In the genomic region with DNA sequence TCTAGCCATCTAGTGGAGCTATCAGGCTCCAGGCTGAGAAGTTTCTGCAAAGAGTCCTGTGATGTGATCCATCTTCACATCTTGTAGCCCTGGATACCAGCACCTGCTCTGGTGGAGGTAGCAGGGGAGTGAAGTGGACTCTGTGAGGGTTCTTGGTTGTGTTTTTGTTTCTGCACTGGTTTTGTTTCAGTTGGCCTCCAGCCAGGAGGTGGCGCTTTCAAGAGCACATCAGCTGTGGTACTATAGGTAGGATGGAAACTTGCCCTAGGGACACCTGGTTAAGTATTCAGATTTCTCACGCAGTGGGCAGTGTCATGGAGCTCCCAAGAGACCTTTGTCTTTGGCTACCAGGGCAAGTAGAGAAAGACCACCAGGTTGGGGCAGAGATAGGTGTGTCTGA, we compare ENCODE assay signal across 19 cellular contexts.
"Had no signal": no experiment of that assay in that cellular context is flagged by ENCODE, and none has a peak within 500 bp of the region (broad histone marks: within the 10 kb centered on the region; RNA-seq: fewer than 3 reads in every experiment).

No MANE protein-coding gene starts in this region.

- H2AFZ ChIP-seq: parathyroid adenoma had no signal

- ATAC-seq: activated T-cell treated with anti-CD3 and anti-CD28 coated beads, Interleukin-2, amount 50 U/mL, for 72 hours; mucosa of descending colon; naive thymus-derived CD4-positive, alpha-beta T cell; stimulated activated effector memory CD8-positive, alpha-beta T cell treated with anti-CD3 and anti-CD28 coated beads, Interleukin-12 subunit alpha, Interleukin-12 subunit beta, amount 100 ng/mL, for 72 hours had no signal

- H3K36me3 Mint-ChIP-seq: activated naive CD8-positive, alpha-beta T cell treated with anti-CD3 and anti-CD28 coated beads for 36 hours; naive thymus-derived CD4-positive, alpha-beta T cell; stimulated activated effector memory CD8-positive, alpha-beta T cell treated with anti-CD3 and anti-CD28 coated beads, Interleukin-12 subunit alpha, Interleukin-12 subunit beta, amount 100 ng/mL, for 72 hours had no signal

- H3K4me3 Mint-ChIP-seq: activated B cell treated with CpG ODN at 0.5 μM for 24 hours; activated CD4-positive, alpha-beta T cell treated with anti-CD3 and anti-CD28 coated beads, Interleukin-2, amount 10 ng/mL, durations not matched to agents 24 days and 14 days; activated naive CD8-positive, alpha-beta T cell treated with anti-CD3 and anti-CD28 coated beads for 36 hours; activated T-cell treated with anti-CD3 and anti-CD28 coated beads, Interleukin-2, amount 50 U/mL, for 72 hours; brain; central memory CD8-positive, alpha-beta T cell; naive thymus-derived CD4-positive, alpha-beta T cell; stimulated activated effector memory CD8-positive, alpha-beta T cell treated with anti-CD3 and anti-CD28 coated beads, Interleukin-12 subunit alpha, Interleukin-12 subunit beta, amount 100 ng/mL, for 72 hours had no signal

- H3K4me1 Mint-ChIP-seq: activated B cell treated with CpG ODN at 0.5 μM for 24 hours; activated CD4-positive, alpha-beta T cell treated with anti-CD3 and anti-CD28 coated beads, Interleukin-2, amount 10 ng/mL, durations not matched to agents 24 days and 14 days; activated naive CD8-positive, alpha-beta T cell treated with anti-CD3 and anti-CD28 coated beads for 36 hours; brain; central memory CD8-positive, alpha-beta T cell; naive thymus-derived CD4-positive, alpha-beta T cell; stimulated activated effector memory CD8-positive, alpha-beta T cell treated with anti-CD3 and anti-CD28 coated beads, Interleukin-12 subunit alpha, Interleukin-12 subunit beta, amount 100 ng/mL, for 72 hours had no signal

- H3K27me3 ChIP-seq: esophagus squamous epithelium had no signal

- H3K4me1 ChIP-seq: esophagus squamous epithelium, left ventricle myocardium inferior, parathyroid adenoma had no signal

- DNase-seq: activated B cell treated with CpG ODN at 0.5 μM for 24 hours; activated CD4-positive, alpha-beta T cell treated with anti-CD3 and anti-CD28 coated beads, Interleukin-2, amount 10 ng/mL, durations not matched to agents 24 days and 14 days; activated CD8-positive, alpha-beta memory T cell treated with anti-CD3 and anti-CD28 coated beads, Interleukin-2, amount 50 U/mL, for 48 hours; activated gamma-delta T cell treated with Interleukin-2 at 50 U/mL for 16 hours; activated naive CD8-positive, alpha-beta T cell treated with anti-CD3 and anti-CD28 coated beads for 36 hours; activated T-cell treated with anti-CD3 and anti-CD28 coated beads, Interleukin-2, amount 50 U/mL, for 72 hours; amygdala; cortex of kidney; effector CD4-positive, alpha-beta T cell; esophagus squamous epithelium; hypothalamus; left ventricle myocardium inferior; mucosa of descending colon; naive thymus-derived CD4-positive, alpha-beta T cell; stimulated activated CD4-positive, alpha-beta T cell treated with anti-CD3 and anti-CD28 coated beads, Interleukin-12 subunit alpha, Interleukin-12 subunit beta, amount 100 ng/mL, for 4 hours had no signal

- H3K27ac Mint-ChIP-seq: activated B cell treated with CpG ODN at 0.5 μM for 24 hours; activated CD4-positive, alpha-beta T cell treated with anti-CD3 and anti-CD28 coated beads, Interleukin-2, amount 10 ng/mL, durations not matched to agents 24 days and 14 days; activated naive CD8-positive, alpha-beta T cell treated with anti-CD3 and anti-CD28 coated beads for 36 hours; activated T-cell treated with anti-CD3 and anti-CD28 coated beads, Interleukin-2, amount 50 U/mL, for 72 hours; brain; naive thymus-derived CD4-positive, alpha-beta T cell; stimulated activated effector memory CD8-positive, alpha-beta T cell treated with anti-CD3 and anti-CD28 coated beads, Interleukin-12 subunit alpha, Interleukin-12 subunit beta, amount 100 ng/mL, for 72 hours had no signal

- H3K4me3 ChIP-seq: esophagus squamous epithelium, left ventricle myocardium inferior, mucosa of descending colon had no signal

- H3K9ac ChIP-seq: parathyroid adenoma had no signal

- H3K27ac ChIP-seq: esophagus squamous epithelium, left ventricle myocardium inferior, parathyroid adenoma had no signal

- H3K79me2 ChIP-seq: parathyroid adenoma had no signal

- H3K36me3 ChIP-seq: esophagus squamous epithelium had no signal

- H3K27me3 Mint-ChIP-seq: activated B cell treated with CpG ODN at 0.5 μM for 24 hours; activated CD4-positive, alpha-beta T cell treated with anti-CD3 and anti-CD28 coated beads, Interleukin-2, amount 10 ng/mL, durations not matched to agents 24 days and 14 days; activated naive CD8-positive, alpha-beta T cell treated with anti-CD3 and anti-CD28 coated beads for 36 hours; brain; central memory CD8-positive, alpha-beta T cell; naive thymus-derived CD4-positive, alpha-beta T cell had no signal
